8 cellular contexts compared by ENCODE assay signal in the genomic region with DNA sequence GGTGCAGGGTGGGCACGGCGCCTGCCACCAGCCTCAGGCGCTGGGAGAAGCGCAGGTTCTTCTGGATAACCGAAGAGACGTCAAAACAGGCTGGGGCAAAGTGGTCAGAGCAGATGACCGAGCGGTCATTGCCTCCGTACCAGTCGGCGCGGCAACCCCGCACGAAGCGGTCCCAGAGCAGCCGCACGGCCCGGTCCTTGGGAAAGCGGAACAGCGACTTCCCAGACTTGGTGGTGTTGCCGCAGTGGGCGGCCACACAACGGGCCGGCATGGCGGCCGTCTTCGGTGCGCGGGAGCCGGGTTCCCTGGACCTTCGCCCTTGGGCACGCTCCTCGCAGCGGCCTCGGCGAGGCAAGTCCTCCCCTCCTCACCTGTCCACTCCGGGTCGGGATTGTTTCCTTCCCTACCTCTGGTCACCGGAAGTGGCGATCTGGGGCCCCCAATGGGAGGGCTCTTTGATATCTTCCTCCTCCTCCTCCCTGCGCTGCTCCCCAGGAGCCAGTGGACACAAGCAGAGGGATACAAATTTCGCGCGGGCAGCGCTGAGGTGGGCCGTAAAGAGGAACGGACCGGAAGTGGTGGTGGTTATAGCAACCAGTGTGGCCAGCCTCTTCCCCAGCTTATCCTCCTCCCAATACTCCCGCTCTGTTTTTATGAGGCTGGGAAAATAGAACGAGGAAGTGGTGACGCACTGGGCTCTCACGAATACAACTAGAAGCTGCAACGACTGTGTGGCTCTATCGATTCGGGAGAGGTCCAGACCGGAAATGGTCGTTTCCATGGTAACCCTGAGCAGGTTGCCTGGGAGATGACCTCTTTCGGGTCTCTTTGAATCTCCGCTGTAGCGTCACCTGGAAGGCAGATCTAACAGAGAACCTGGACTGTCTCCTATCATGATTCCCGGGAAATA. TPM values are rescaled to one million over a fixed set of nuclear protein-coding genes. Genes with fewer than 3 reads are reported as not detected.
DNase-seq lines count a peak whose midpoint lies in the region; ATAC-seq, FAIRE-seq and TF ChIP-seq lines count a peak whose summit lies in the region.

A gene with protein sequence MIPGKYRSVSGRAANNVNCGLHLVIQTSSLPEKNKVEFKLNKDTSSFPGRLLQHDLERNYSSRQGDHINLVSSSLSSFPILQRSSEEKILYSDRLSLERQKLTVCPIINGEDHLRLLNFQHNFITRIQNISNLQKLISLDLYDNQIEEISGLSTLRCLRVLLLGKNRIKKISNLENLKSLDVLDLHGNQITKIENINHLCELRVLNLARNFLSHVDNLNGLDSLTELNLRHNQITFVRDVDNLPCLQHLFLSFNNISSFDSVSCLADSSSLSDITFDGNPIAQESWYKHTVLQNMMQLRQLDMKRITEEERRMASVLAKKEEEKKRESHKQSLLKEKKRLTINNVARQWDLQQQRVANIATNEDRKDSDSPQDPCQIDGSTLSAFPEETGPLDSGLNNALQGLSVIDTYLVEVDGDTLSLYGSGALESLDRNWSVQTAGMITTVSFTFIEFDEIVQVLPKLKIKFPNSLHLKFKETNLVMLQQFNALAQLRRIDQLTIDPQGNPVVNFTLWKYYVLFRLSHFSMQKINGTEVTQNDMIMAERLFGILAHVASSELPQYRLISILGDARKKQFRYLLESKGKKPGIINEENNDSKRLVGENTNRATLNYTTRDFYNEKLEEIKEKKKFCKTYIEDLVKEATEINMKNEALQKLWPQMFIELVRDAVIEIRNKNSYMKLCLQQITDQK (plus strand): TSS at position 825 of the 910 bp plus-strand sequence. CDS start 69 bp downstream, at position 894.
A gene (minus strand): TSS at position 432 of the 910 bp plus-strand sequence. CDS start 161 bp downstream, at position 271.

- H3K27ac ChIP-seq in RWPE2 (ENCODE audit: poor library complexity, severe bottlenecking), result peak within 1 kb of the TSS; percentile 71
- H3K27ac ChIP-seq in brain microvascular endothelial cell, result peak within 1 kb of the TSS; percentile 83
- peak within 1 kb of the TSS; percentile 84 to 85 for H3K27ac ChIP-seq in prostate gland

- in situ Hi-C loops in brain microvascular endothelial cell (cut with HindIII; ENCODE audit: low pct_ligation_motif_present, low sequenced_read_pairs), result no loop called here

- TF ChIP-seq CTCF in RWPE2 (IDR thresholded peaks at IDR 0.05; ENCODE audit: poor library complexity, severe bottlenecking) (no peak), brain microvascular endothelial cell (IDR thresholded peaks at IDR 0.05; ENCODE audit: low read depth, low read length, missing control alignments) (no peak), prostate gland (IDR thresholded peaks at IDR 0.05) (no peak)

- DNase-seq in GM03348 (ENCODE audit: low spot score) (peak; percentile 90), H54 (ENCODE audit: insufficient read length, low spot score) (peak; percentile 34), MG63 (peak; percentile 94), RWPE2 (ENCODE audit: low spot score) (peak; percentile 98), brain microvascular endothelial cell (peak; percentile 97), hypothalamus (lab: John Stamatoyannopoulos, UW) (peak in 50 of 51 donors; percentile 26 to 98 (median 83)), prostate gland (ENCODE audit: low spot score) (peak; percentile 91), GM19240 (ENCODE audit: insufficient read length, low spot score) (no peak)

- FAIRE-seq in H54 (lab: Jason Lieb, UNC), result peak; percentile 97

- H3K4me3 ChIP-seq in MG63 (peak within 1 kb of the TSS; percentile 81), RWPE2 (ENCODE audit: severe bottlenecking) (peak within 1 kb of the TSS; percentile 70), brain microvascular endothelial cell (ENCODE audit: low read depth, low read length) (peak within 1 kb of the TSS; percentile 83), prostate gland (peak within 1 kb of the TSS; percentile 72 to 80)

- H3K4me1 ChIP-seq in RWPE2 (ENCODE audit: insufficient read depth, poor library complexity, severe bottlenecking), result peaks cover 21% of the 10 kb centered on the region
- H3K4me1 ChIP-seq in prostate gland (replicated peaks), result peaks cover 5% of the 10 kb centered on the region

- ATAC-seq in RWPE2 (ENCODE audit: low read depth), result peak; percentile 97

- H3K27me3 ChIP-seq in MG63 (no peaks in the 10 kb centered on the region), RWPE2 (ENCODE audit: insufficient read depth, poor library complexity, severe bottlenecking) (no peaks in the 10 kb centered on the region), brain microvascular endothelial cell (replicated peaks) (no peaks in the 10 kb centered on the region), prostate gland (replicated peaks; ENCODE audit: insufficient read depth) (no peaks in the 10 kb centered on the region)

- intact Hi-C loops in prostate gland (cut with DNase I), result loop anchor here (10.0 kb wide), 1 partner anchor 553 kb away; no protein-coding TSS in a partner anchor

- H3K36me3 ChIP-seq in MG63 (peaks cover 4% of the 10 kb centered on the region; the same call in 1 of the 2 replicates), RWPE2 (ENCODE audit: low read depth) (peaks cover 16% of the 10 kb centered on the region), brain microvascular endothelial cell (replicated peaks) (no peaks in the 10 kb centered on the region), prostate gland (no peaks in the 10 kb centered on the region)

- WGBS in prostate gland, result under 1% methylated on average over 55 of the region's 61 CpGs

- TF ChIP-seq POLR2A in H54 (IDR thresholded peaks at IDR 0.05; ENCODE audit: low read depth, low read length) (peak; percentile 55), prostate gland (IDR thresholded peaks at IDR 0.05) (peak; percentile 59)

- H3K9me3 ChIP-seq in MG63, result no peaks in the 10 kb centered on the region
- no peaks in the 10 kb centered on the region for H3K9me3 ChIP-seq in RWPE2 (ENCODE audit: severe bottlenecking)
- H3K9me3 ChIP-seq in prostate gland, result no peaks in the 10 kb centered on the region

RNA-seq across cellular contexts. Expression of the first gene that starts in this region (rescaled TPM):
- 8.3 and 18.1 TPM in 2 replicates for total RNA-seq in MG63 (2014; rRNA removed; shearing (Covaris generic); ENCODE audit: low replicate concordance)
- total RNA-seq in prostate gland, result 10 to 100 TPM in 1 of 2 donors, 1 to 10 TPM in 1; 9.8 to 13.3 TPM

RNA-seq across cellular contexts. Expression of the second gene that starts in this region (rescaled TPM):
- 5.6 and 8.9 TPM in 2 replicates for total RNA-seq in MG63 (2014; rRNA removed; shearing (Covaris generic); ENCODE audit: low replicate concordance)
- 1 to 10 TPM; 3.2 to 6.6 TPM for total RNA-seq in prostate gland
